1 cellular context compared by ENCODE assay signal in genomic region chr6:22877946-22878705, GRCh38.
TF ChIP-seq lines count a peak whose summit lies in the region.

No MANE protein-coding gene starts in this region.

TF ChIP-seq in H1, 55 proteins besides CTCF, POLR2A, EP300 and RAD21 (continued from another document):
- TF ChIP-seq ATF3 (IDR thresholded peaks at IDR 0.05; ENCODE audit: insufficient read depth, low read depth, low read length), result no peak
- no peak for TF ChIP-seq SIRT6 (IDR thresholded peaks at IDR 0.05; ENCODE audit: low read length)
- TF ChIP-seq SUZ12 (IDR thresholded peaks at IDR 0.05; ENCODE audit: low read length), result no peak
- no peak for TF ChIP-seq KDM1A (IDR thresholded peaks at IDR 0.05; ENCODE audit: borderline replicate concordance, low read length)
- no peak for TF ChIP-seq ZNF274 (IDR thresholded peaks at IDR 0.05; ENCODE audit: borderline replicate concordance, extremely low read depth, low read length)
- TF ChIP-seq CHD1 (IDR thresholded peaks at IDR 0.05; ENCODE audit: low read depth, low read length), result no peak
- TF ChIP-seq SP1 (IDR thresholded peaks at IDR 0.05; ENCODE audit: low read depth, low read length), result no peak
- no peak for TF ChIP-seq RBBP5 (IDR thresholded peaks at IDR 0.05; ENCODE audit: borderline replicate concordance, low read depth, low read length)
- peak; percentile 33; the same call in 1 of the 2 replicates for TF ChIP-seq JUND (IDR thresholded peaks at IDR 0.05; ENCODE audit: low read length)
- no peak for TF ChIP-seq CHD2 (IDR thresholded peaks at IDR 0.05; ENCODE audit: low read length)
- no peak for TF ChIP-seq NANOG (IDR thresholded peaks at IDR 0.05; ENCODE audit: insufficient read depth, low read depth, low read length, poor library complexity, severe bottlenecking)
- TF ChIP-seq BCL11A (IDR thresholded peaks at IDR 0.05; ENCODE audit: low read depth in 2 of 2, low read length in 2 of 2), result no peak
- no peak for TF ChIP-seq TCF12 (IDR thresholded peaks at IDR 0.05; ENCODE audit: low read depth, low read length)
- TF ChIP-seq TAF1 (IDR thresholded peaks at IDR 0.05; ENCODE audit: low read depth, low read length), result no peak
- 0 out of 4 replicates have a peak, but pooled peaks of 1 of the 2 experiments have one; percentile 6 for TF ChIP-seq HDAC2 (IDR thresholded peaks at IDR 0.05; ENCODE audit: borderline replicate concordance in 1 of 2, low read depth in 2 of 2, low read length in 2 of 2)
- TF ChIP-seq CHD7 (IDR thresholded peaks at IDR 0.05; ENCODE audit: insufficient replicate concordance, low read length), result peak; percentile 83
